1 cellular context compared by ENCODE assay signal in the genomic region with DNA sequence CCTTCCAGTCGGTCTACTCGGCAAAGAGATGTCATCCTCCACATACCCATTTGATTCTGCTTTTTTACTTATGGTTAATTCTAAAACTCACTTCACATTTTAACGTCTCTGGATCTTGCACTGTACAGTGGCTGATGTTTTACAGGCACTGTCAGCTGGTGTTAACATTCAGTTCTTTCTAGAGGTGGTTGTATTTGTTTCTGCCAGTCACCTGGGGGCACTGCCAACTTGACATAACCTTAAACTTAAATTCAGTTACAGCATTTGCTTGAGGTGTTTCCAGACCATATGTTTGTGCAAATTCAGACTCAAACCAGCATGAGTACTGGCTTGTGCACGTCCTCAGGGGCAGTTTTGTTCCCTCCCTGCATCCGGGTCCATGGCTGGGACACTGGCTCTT.
TF ChIP-seq lines count a peak whose summit lies in the region.

No MANE protein-coding gene starts in this region.

TF ChIP-seq in HCT116, 20 proteins besides CTCF, POLR2A, EP300 and RAD21 (continued from another document):
- TF ChIP-seq FOSL1 (IDR thresholded peaks at IDR 0.05; ENCODE audit: low read depth) (no peak), ZNF274 (IDR thresholded peaks at IDR 0.05; ENCODE audit: low read depth, low read length) (no peak), SRF (IDR thresholded peaks at IDR 0.05; ENCODE audit: low read depth) (no peak), EZH2 (IDR thresholded peaks at IDR 0.05) (no peak)
